In the genomic region with DNA sequence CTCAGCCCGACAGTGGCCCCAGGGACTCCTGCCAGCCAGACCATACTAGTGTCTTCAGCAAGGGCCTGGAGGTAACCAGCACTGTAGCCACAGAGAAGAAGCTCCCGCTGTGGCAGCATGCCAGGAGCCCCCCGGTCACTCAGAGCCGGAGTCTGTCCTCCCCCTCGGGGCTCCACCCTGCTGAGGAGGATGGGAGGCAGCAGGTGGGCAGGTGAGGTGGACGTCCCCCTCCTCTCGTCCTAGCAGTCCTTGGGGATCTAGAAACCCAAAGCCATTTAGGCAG, we compare ENCODE assay signal across 25 cellular contexts. TPM values are rescaled to one million over a fixed set of nuclear protein-coding genes. Genes with fewer than 3 reads are reported as not detected.
"Had no signal": no experiment of that assay in that cellular context is flagged by ENCODE, and none has a peak within 500 bp of the region (broad histone marks: within the 10 kb centered on the region; RNA-seq: fewer than 3 reads in every experiment).

No MANE protein-coding gene starts in this region.

- DNase-seq: activated B cell treated with CpG ODN at 0.5 μM for 24 hours; activated CD4-positive, alpha-beta T cell treated with anti-CD3 and anti-CD28 coated beads for 36 hours; activated CD4-positive, alpha-beta T cell treated with anti-CD3 and anti-CD28 coated beads, Interleukin-2, amount 50 U/mL, for 4 hours; activated CD8-positive, alpha-beta memory T cell treated with anti-CD3 and anti-CD28 coated beads for 24 hours; activated CD8-positive, alpha-beta memory T cell treated with anti-CD3 and anti-CD28 coated beads, Interleukin-2, amount 50 U/mL, for 4 hours; activated naive CD4-positive, alpha-beta T cell treated with anti-CD3 and anti-CD28 coated beads, Interleukin-2, amount 50 U/mL, for 16 hours; activated T-cell treated with anti-CD3 and anti-CD28 coated beads, Interleukin-2, amount 50 U/mL, for 48 hours; anterior cingulate cortex; effector CD4-positive, alpha-beta T cell; foreskin fibroblast; immature natural killer cell; left lung; mammary epithelial cell; stimulated activated CD4-positive, alpha-beta T cell treated with anti-CD3 and anti-CD28 coated beads, Interleukin-2, amount 100 ng/mL, for 48 hours; stimulated activated naive CD4-positive, alpha-beta T cell; T1000 had no signal

- H2AFZ ChIP-seq: parathyroid adenoma had no signal

- H3K27me3 ChIP-seq: sigmoid colon had no signal

- H3K27ac ChIP-seq: left lung, parathyroid adenoma, sigmoid colon had no signal

- H3K4me1 ChIP-seq: left lung, parathyroid adenoma had no signal

- H3K4me3 ChIP-seq: left lung, sigmoid colon, smooth muscle cell had no signal

- H3K4me2 ChIP-seq: smooth muscle cell had no signal

- H3K79me2 ChIP-seq: parathyroid adenoma had no signal

- ATAC-seq: activated CD4-positive, alpha-beta T cell treated with anti-CD3 and anti-CD28 coated beads for 36 hours; left lung had no signal

- FAIRE-seq: endometrium had no signal

- H3K9ac ChIP-seq: parathyroid adenoma had no signal

- H3K9me3 ChIP-seq: left lung, sigmoid colon had no signal

- H3K36me3 ChIP-seq: left lung, sigmoid colon had no signal

RNA-seq across cellular contexts. Expression of a gene that starts 28.0 kb away (rescaled TPM):
- total RNA-seq: activated B cell treated with CpG ODN at 0.5 μM for 24 hours, epithelial cell of proximal tubule, fibroblast of lung, kidney epithelial cell, left lung, mammary epithelial cell, mononuclear cell, smooth muscle cell, ureter had no signal
- polyA plus RNA-seq: fibroblast of lung, immature natural killer cell, mammary epithelial cell, sigmoid colon, smooth muscle cell had no signal
